ENCODE assay signal across 18 cellular contexts in the genomic region with DNA sequence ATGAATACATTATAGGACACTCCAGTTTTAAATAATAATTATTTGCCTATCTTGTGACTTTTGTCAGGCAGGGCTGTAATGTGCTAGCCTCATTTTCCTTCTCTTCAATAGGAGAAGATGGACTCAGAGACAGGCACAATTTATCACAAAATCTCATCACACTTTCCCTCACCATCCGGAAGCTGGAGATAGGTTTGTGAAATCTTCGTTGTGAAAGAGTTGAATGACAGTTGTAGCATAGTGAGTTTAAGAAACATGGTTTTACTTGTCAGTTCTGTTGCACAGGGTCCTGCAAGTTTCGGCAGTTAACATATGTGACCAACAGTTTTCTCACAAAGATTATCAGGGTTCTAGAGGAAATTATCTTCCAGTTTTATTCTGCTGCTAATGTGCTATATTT.
"Had no signal": no experiment of that assay in that cellular context is flagged by ENCODE, and none has a peak within 500 bp of the region (broad histone marks: within the 10 kb centered on the region; RNA-seq: fewer than 3 reads in every experiment).

No MANE protein-coding gene starts in this region.

- H3K36me3 Mint-ChIP-seq: activated naive CD4-positive, alpha-beta T cell treated with anti-CD3 and anti-CD28 coated beads, Interleukin-2, amount 50 U/mL, for 72 hours; immature natural killer cell; stimulated activated naive B cell treated with anti-CD40 and anti-IgM and Interleukin-4, amounts not matched to agents 10 μg/mL and 1 μg/mL and 100 μg/mL, for 72 hours had no signal

- ATAC-seq: activated naive CD4-positive, alpha-beta T cell treated with anti-CD3 and anti-CD28 coated beads, Interleukin-2, amount 50 U/mL, for 72 hours; gastroesophageal sphincter; heart right ventricle; left ventricle myocardium superior; stimulated activated naive B cell treated with anti-CD40 and anti-IgM and Interleukin-4, amounts not matched to agents 10 μg/mL and 1 μg/mL and 100 μg/mL, for 72 hours; upper lobe of right lung had no signal

- H3K4me3 ChIP-seq: esophagus muscularis mucosa, gastroesophageal sphincter, heart right ventricle, spleen, upper lobe of right lung had no signal

- H3K36me3 ChIP-seq: esophagus muscularis mucosa, gastroesophageal sphincter, heart right ventricle, spleen, upper lobe of right lung had no signal

- H3K4me1 ChIP-seq: upper lobe of right lung had no signal

- H3K27me3 ChIP-seq: esophagus muscularis mucosa, gastroesophageal sphincter, upper lobe of right lung had no signal

- DNase-seq: activated CD4-positive, alpha-beta T cell treated with anti-CD3 and anti-CD28 coated beads, Interleukin-2, amount 50 U/mL, for 48 hours; activated gamma-delta T cell treated with Interleukin-2 at 50 U/mL for 16 hours; effector CD8-positive, alpha-beta T cell; heart right ventricle; immature natural killer cell; kidney glomerular epithelial cell; left ventricle myocardium superior; retina; spleen; stimulated activated CD4-positive, alpha-beta T cell treated with anti-CD3 and anti-CD28 coated beads, Interleukin-4, amount 100 ng/mL, for 4 hours; stimulated activated naive B cell treated with anti-CD40 and anti-IgM and Interleukin-4, amounts not matched to agents 10 μg/mL and 1 μg/mL and 100 μg/mL, for 72 hours; T1000; upper lobe of right lung had no signal

- H3K9me3 Mint-ChIP-seq: activated naive CD4-positive, alpha-beta T cell treated with anti-CD3 and anti-CD28 coated beads, Interleukin-2, amount 50 U/mL, for 72 hours; activated T-helper 1 cell treated with anti-CD3 and anti-CD28 coated beads, Interleukin-12 subunit alpha, Interleukin-12 subunit beta, Interleukin-2, Interleukin-4 antibody, amounts not matched to agents 30 ng/mL and 10 ng/mL and 1 ng/mL, durations not matched to agents 14 hours and 24 hours and 36 hours; dendritic cell treated with granulocyte-macrophage colony-stimulating factor and Interleukin-4, amounts not matched to agents 40 ng/mL and 50 ng/mL, for 4 days; immature natural killer cell; stimulated activated naive B cell treated with anti-CD40 and anti-IgM and Interleukin-4, amounts not matched to agents 10 μg/mL and 1 μg/mL and 100 μg/mL, for 72 hours had no signal

- H3K27ac Mint-ChIP-seq: activated naive CD4-positive, alpha-beta T cell treated with anti-CD3 and anti-CD28 coated beads, Interleukin-2, amount 50 U/mL, for 72 hours; activated T-helper 1 cell treated with anti-CD3 and anti-CD28 coated beads, Interleukin-12 subunit alpha, Interleukin-12 subunit beta, Interleukin-2, Interleukin-4 antibody, amounts not matched to agents 30 ng/mL and 10 ng/mL and 1 ng/mL, durations not matched to agents 14 hours and 24 hours and 36 hours; dendritic cell treated with granulocyte-macrophage colony-stimulating factor and Interleukin-4, amounts not matched to agents 40 ng/mL and 50 ng/mL, for 4 days; immature natural killer cell; stimulated activated naive B cell treated with anti-CD40 and anti-IgM and Interleukin-4, amounts not matched to agents 10 μg/mL and 1 μg/mL and 100 μg/mL, for 72 hours had no signal

- H3K4me3 Mint-ChIP-seq: activated T-helper 1 cell treated with anti-CD3 and anti-CD28 coated beads, Interleukin-12 subunit alpha, Interleukin-12 subunit beta, Interleukin-2, Interleukin-4 antibody, amounts not matched to agents 30 ng/mL and 10 ng/mL and 1 ng/mL, durations not matched to agents 14 hours and 24 hours and 36 hours; dendritic cell treated with granulocyte-macrophage colony-stimulating factor and Interleukin-4, amounts not matched to agents 40 ng/mL and 50 ng/mL, for 4 days; immature natural killer cell; stimulated activated naive B cell treated with anti-CD40 and anti-IgM and Interleukin-4, amounts not matched to agents 10 μg/mL and 1 μg/mL and 100 μg/mL, for 72 hours had no signal

- H3K9me3 ChIP-seq: esophagus muscularis mucosa, gastroesophageal sphincter, heart right ventricle, spleen, upper lobe of right lung had no signal

- H3K27ac ChIP-seq: esophagus muscularis mucosa, gastroesophageal sphincter, heart right ventricle, upper lobe of right lung had no signal
